In genomic region chr6:163392533-163392932, GRCh38 we compare ENCODE assay signal across 11 cellular contexts. TPM values are rescaled to one million over a fixed set of nuclear protein-coding genes. Genes with fewer than 3 reads are reported as not detected.
DNase-seq lines count a peak whose midpoint lies in the region; ATAC-seq and TF ChIP-seq lines count a peak whose summit lies in the region.
"Had no signal": no experiment of that assay in that cellular context is flagged by ENCODE, and none has a peak within 500 bp of the region (broad histone marks: within the 10 kb centered on the region; RNA-seq: fewer than 3 reads in every experiment).

No MANE protein-coding gene starts in this region.

- CTCF ChIA-PET in HCT116 (lab: Charles Lee) (no interaction called here), GM10248 (lab: Yijun Ruan, JAX) (interaction anchor here (1.2 to 2.3 kb wide), 4 partner anchors 10 to 32 kb away, joined by 4 to 6 read pairs (median 4); no protein-coding TSS in a partner anchor)

- no peaks in the 10 kb centered on the region for H4K20me1 ChIP-seq in HCT116 (ENCODE audit: insufficient read depth)

- ATAC-seq in HCT116 (peak; percentile 48), gastroesophageal sphincter (peak; percentile 58), psoas muscle (peak in 3 of 4 donors; percentile 36 to 66 (median 66)), GM21528 (IDR thresholded peaks at IDR 0.05; ENCODE audit: low FRiP score, unreplicated experiment) (no peak), GM19023 (IDR thresholded peaks at IDR 0.05; ENCODE audit: unreplicated experiment) (no peak)

- H3K9ac ChIP-seq in HCT116 (ENCODE audit: low read length) (peak overlapping the region; percentile 10; the same call in 1 of the 2 replicates), SK-N-MC (ENCODE audit: insufficient read length) (no peak overlapping the region)

- no peak overlapping the region for H3K27ac ChIP-seq in HCT116 (ENCODE audit: low read depth, low read length)
- H3K27ac ChIP-seq in SK-N-MC, result no peak overlapping the region
- no peak overlapping the region for H3K27ac ChIP-seq in gastroesophageal sphincter
- no peak overlapping the region for H3K27ac ChIP-seq in psoas muscle

- H3K27me3 ChIP-seq in HCT116 (ENCODE audit: insufficient read depth, low read length) (no peaks in the 10 kb centered on the region), gastroesophageal sphincter (no peaks in the 10 kb centered on the region), psoas muscle (ENCODE audit: insufficient read depth in 3 of 3, low read length in 2 of 3) (no peaks in the 10 kb centered on the region)
- H3K27me3 ChIP-seq: tibial nerve had no signal

- no peaks in the 10 kb centered on the region for H3K36me3 ChIP-seq in HCT116 (ENCODE audit: control insufficient read depth in 1 of 2, insufficient read depth in 2 of 2, low read length in 2 of 2)
- H3K36me3 ChIP-seq in SK-N-MC (ENCODE audit: insufficient read depth, low read length), result no peaks in the 10 kb centered on the region
- no peaks in the 10 kb centered on the region for H3K36me3 ChIP-seq in gastroesophageal sphincter
- no peaks in the 10 kb centered on the region for H3K36me3 ChIP-seq in psoas muscle (ENCODE audit: insufficient read depth in 1 of 2, low read depth in 1 of 2)
- H3K36me3 ChIP-seq: tibial nerve had no signal

- no peaks in the 10 kb centered on the region for H3K9me3 ChIP-seq in HCT116 (ENCODE audit: control insufficient read depth in 1 of 2, insufficient read depth in 1 of 2, low read depth in 1 of 2, low read length in 2 of 2)
- H3K9me3 ChIP-seq in SK-N-MC (ENCODE audit: low read depth, low read length), result no peaks in the 10 kb centered on the region
- H3K9me3 ChIP-seq in gastroesophageal sphincter, result no peaks in the 10 kb centered on the region
- H3K9me3 ChIP-seq in psoas muscle, result no peaks in the 10 kb centered on the region
- H3K9me3 ChIP-seq: tibial nerve had no signal

- BruUV-seq in HCT116 (replicated peaks; lab: Mats Ljungman, UMichigan), result no TSS peak

- no peaks in the 10 kb centered on the region for H3K79me2 ChIP-seq in HCT116 (ENCODE audit: insufficient read depth, low read length)

- TF ChIP-seq CTCF in HCT116 (IDR thresholded peaks at IDR 0.05 in 2 of 3, conservative IDR thresholded peaks at IDR 0.05 in 1 of 3; ENCODE audit: borderline replicate concordance in 1 of 3, insufficient read depth in 1 of 3, low read depth in 2 of 3, low read length in 2 of 3) (no peak), gastroesophageal sphincter (IDR thresholded peaks at IDR 0.05) (no peak), psoas muscle (IDR thresholded peaks at IDR 0.05) (no peak), GM10248 (IDR thresholded peaks at IDR 0.05; ENCODE audit: control extremely low read depth, extremely low read depth, low read depth, missing control alignments) (no peak)

- POLR2A ChIA-PET in HCT116 (lab: Charles Lee), result no interaction called here
- POLR2A ChIA-PET in GM10248 (lab: Yijun Ruan, JAX), result no interaction called here

- WGBS in gastroesophageal sphincter (ENCODE audit: low coverage in 1 of 2), 2 donors, result 0 to 20% methylated on average over 2 of the region's 2 CpGs
- WGBS in psoas muscle, 3 donors, result 3 to 8% (median 6%) methylated on average over 2 of the region's 2 CpGs

- no peak overlapping the region for H2AFZ ChIP-seq in HCT116 (ENCODE audit: low read depth, low read length, poor library complexity, severe bottlenecking)

- peak overlapping the region; percentile 66 for H3K4me2 ChIP-seq in HCT116 (ENCODE audit: low read length)

- no peaks in the 10 kb centered on the region for H3K9me2 ChIP-seq in HCT116 (ENCODE audit: insufficient read depth)

- TF ChIP-seq POLR2A in HCT116 (IDR thresholded peaks at IDR 0.05; ENCODE audit: borderline replicate concordance, extremely low read depth, insufficient read depth, insufficient read length) (no peak), gastroesophageal sphincter (IDR thresholded peaks at IDR 0.05) (no peak)

- intact Hi-C loops in HCT116 (cut with micrococcal nuclease), result no loop called here
- intact Hi-C loops in psoas muscle (cut with DNase I), result no loop called here

- TF ChIP-seq EP300 in gastroesophageal sphincter (IDR thresholded peaks at IDR 0.05), result no peak

- TF ChIP-seq RAD21 in HCT116 (IDR thresholded peaks at IDR 0.05; ENCODE audit: low read depth), result no peak

- H3K4me1 ChIP-seq in HCT116 (ENCODE audit: control insufficient read depth in 1 of 2, insufficient read depth in 2 of 2, low read length in 2 of 2), result peaks cover 5 to 29% of the 10 kb centered on the region in 2 experiments; a peak in 3 of 4 replicates
- H3K4me1 ChIP-seq in gastroesophageal sphincter, result peaks cover 2 to 17% (median 4%) of the 10 kb centered on the region in 3 donors
- H3K4me1 ChIP-seq in psoas muscle, result no peaks in the 10 kb centered on the region

- DNase-seq in HCT116 (ENCODE audit: low read depth, low spot score) (peak; percentile 15), SK-N-MC (ENCODE audit: low read depth, low spot score) (no peak), psoas muscle (no peak), GM10248 (ENCODE audit: extremely low spot score) (no peak)
- no peak for DNase-seq in activated CD4-positive, alpha-beta T cell treated with anti-CD3 and anti-CD28 coated beads, Interleukin-2, amount 50 U/mL, for 1 hour
- DNase-seq: activated naive CD4-positive, alpha-beta T cell treated with anti-CD3 and anti-CD28 coated beads, Interleukin-2, amount 10 ng/mL, durations not matched to agents 7 days and 5 days; stimulated activated CD4-positive, alpha-beta T cell treated with anti-CD3 and anti-CD28 coated beads, Interleukin-2, amount 100 ng/mL, for 24 hours had no signal

- H3K4me3 ChIP-seq in HCT116 (replicated peaks in 1 of 2; ENCODE audit: low read depth in 1 of 2, low read length in 2 of 2) (peak overlapping the region in 1 of 2 experiments; percentile 16; a peak in 2 of 4 replicates), SK-N-MC (peak overlapping the region; percentile 5; the same call in 1 of the 2 replicates), gastroesophageal sphincter (no peak overlapping the region), psoas muscle (no peak overlapping the region)
- H3K4me3 ChIP-seq: tibial nerve had no signal

- RAD21 ChIA-PET in HCT116 (lab: Charles Lee; ENCODE audit: low non-redundant PET in 1 of 2, low total read pairs in 2 of 2, uncharacterized antibody in 2 of 2, unreplicated experiment in 2 of 2), result no interaction called here

TF ChIP-seq in HCT116, 20 proteins besides CTCF, POLR2A, EP300 and RAD21:
- no peak for TF ChIP-seq JUND (IDR thresholded peaks at IDR 0.05)
- no peak for TF ChIP-seq EGR1 (IDR thresholded peaks at IDR 0.05; ENCODE audit: low read depth)
- no peak for TF ChIP-seq FOSL1 (IDR thresholded peaks at IDR 0.05; ENCODE audit: low read depth)
- TF ChIP-seq ELF1 (IDR thresholded peaks at IDR 0.05; ENCODE audit: borderline replicate concordance, low read depth), result no peak
- TF ChIP-seq YY1 (IDR thresholded peaks at IDR 0.05; ENCODE audit: extremely low read depth, insufficient replicate concordance, low read depth, low read length), result no peak
- TF ChIP-seq ATF3 (IDR thresholded peaks at IDR 0.05), result no peak
- no peak for TF ChIP-seq SP1 (IDR thresholded peaks at IDR 0.05; ENCODE audit: low read depth)

RNA-seq across cellular contexts. Expression of gene QKI, which starts 22.0 kb away (rescaled TPM):
- total RNA-seq in HCT116 (2021; ENCODE audit: unreplicated experiment) (35.3 TPM), gastroesophageal sphincter (100 to 1,000 TPM; 170 to 249 (median 227) TPM), psoas muscle (100 to 1,000 TPM; 275 to 421 (median 308) TPM)
- polyA plus RNA-seq in HCT116 (2012), result 20.4 and 20.9 TPM in 2 replicates
- 100 to 1,000 TPM in 1 of 3 donors, 10 to 100 TPM in 2; 62.0 to 266 (median 82.1) TPM for polyA plus RNA-seq in psoas muscle

Comparison
In these comparisons a context has a peak if more than half of its experiments do, and no peak if none do; other contexts are left out.
1. ATAC-seq: peak in HCT116 (single experiment), gastroesophageal sphincter (single experiment) and psoas muscle (3 of 4); none in GM21528 (single experiment) and GM19023 (single experiment).